In genomic region chr22:38176170-38176741, GRCh38 we compare ENCODE assay signal across 8 cellular contexts. TPM values are rescaled to one million over a fixed set of nuclear protein-coding genes. Genes with fewer than 3 reads are reported as not detected.
DNase-seq lines count a peak whose midpoint lies in the region; ATAC-seq and TF ChIP-seq lines count a peak whose summit lies in the region.

No MANE protein-coding gene starts in this region.

- H3K27ac ChIP-seq in left ventricle myocardium inferior (replicated peaks) = peak overlapping the region; percentile 90

- H3K36me3 ChIP-seq in BE2C (no peaks in the 10 kb centered on the region), left ventricle myocardium inferior (no peaks in the 10 kb centered on the region)

- intact Hi-C loops in left ventricle myocardium inferior (cut with micrococcal nuclease) = no loop called here

- H3K9me3 ChIP-seq in BE2C = no peaks in the 10 kb centered on the region
- H3K9me3 ChIP-seq in left ventricle myocardium inferior (replicated peaks) = no peaks in the 10 kb centered on the region

- CTCF ChIA-PET in activated naive CD4-positive, alpha-beta T cell treated with anti-CD3 and anti-CD28 coated beads, Interleukin-2, amount 10 ng/mL, durations not matched to agents 7 days and 5 days (lab: Charles Lee) = interaction anchor here (1.2 to 1.7 kb wide), 2 partner anchors 25 to 62 kb away, joined by 4 to 5 read pairs; no protein-coding TSS in a partner anchor

- peak; percentile 56 for ATAC-seq in stimulated activated naive CD8-positive, alpha-beta T cell treated with anti-CD3 and anti-CD28 coated beads, Interleukin-15, Interleukin-2, amounts not matched to agents 100 U/mL and 50 U/mL, for 24 hours
- ATAC-seq in HG02973 (IDR thresholded peaks at IDR 0.05; ENCODE audit: unreplicated experiment) = no peak
- ATAC-seq in GM19397 (IDR thresholded peaks at IDR 0.05; ENCODE audit: unreplicated experiment) = no peak

- peak; percentile 55 for DNase-seq in BE2C
- DNase-seq in HT-29 (ENCODE audit: low spot score) = peak; percentile 69
- DNase-seq in activated naive CD4-positive, alpha-beta T cell treated with anti-CD3 and anti-CD28 coated beads, Interleukin-2, amount 10 ng/mL, durations not matched to agents 7 days and 5 days = peak; percentile 57
- peak; percentile 86 for DNase-seq in left ventricle myocardium inferior
- DNase-seq in stimulated activated naive CD8-positive, alpha-beta T cell treated with anti-CD3 and anti-CD28 coated beads, Interleukin-15, Interleukin-2, amounts not matched to agents 100 U/mL and 50 U/mL, for 24 hours = peak; percentile 47
- no peak for DNase-seq in DMS79 treated with DMSO at 0.1 percent for 48 hours (lab: John Stamatoyannopoulos, UW)

- H3K27ac Mint-ChIP-seq in activated naive CD4-positive, alpha-beta T cell treated with anti-CD3 and anti-CD28 coated beads, Interleukin-2, amount 10 ng/mL, durations not matched to agents 7 days and 5 days = peak overlapping the region; percentile 64

- TF ChIP-seq CTCF in BE2C (IDR thresholded peaks at IDR 0.05; ENCODE audit: low read depth, low read length) (no peak), left ventricle myocardium inferior (IDR thresholded peaks at IDR 0.05; ENCODE audit: borderline replicate concordance) (no peak)

- H3K27me3 ChIP-seq in BE2C = no peaks in the 10 kb centered on the region
- H3K27me3 ChIP-seq in left ventricle myocardium inferior (ENCODE audit: low read depth) = no peaks in the 10 kb centered on the region

- H3K4me3 Mint-ChIP-seq in activated naive CD4-positive, alpha-beta T cell treated with anti-CD3 and anti-CD28 coated beads, Interleukin-2, amount 10 ng/mL, durations not matched to agents 7 days and 5 days = no peak overlapping the region

- H3K4me1 ChIP-seq in BE2C = peaks cover 20% of the 10 kb centered on the region
- peaks cover 68% of the 10 kb centered on the region for H3K4me1 ChIP-seq in left ventricle myocardium inferior

- peaks cover 82% of the 10 kb centered on the region for H3K4me1 Mint-ChIP-seq in activated naive CD4-positive, alpha-beta T cell treated with anti-CD3 and anti-CD28 coated beads, Interleukin-2, amount 10 ng/mL, durations not matched to agents 7 days and 5 days

- H3K36me3 Mint-ChIP-seq in activated naive CD4-positive, alpha-beta T cell treated with anti-CD3 and anti-CD28 coated beads, Interleukin-2, amount 10 ng/mL, durations not matched to agents 7 days and 5 days = peaks cover 12% of the 10 kb centered on the region

- H3K9me3 Mint-ChIP-seq in activated naive CD4-positive, alpha-beta T cell treated with anti-CD3 and anti-CD28 coated beads, Interleukin-2, amount 10 ng/mL, durations not matched to agents 7 days and 5 days = no peaks in the 10 kb centered on the region

- H3K4me3 ChIP-seq in BE2C (ENCODE audit: low read depth, low read length) (no peak overlapping the region), left ventricle myocardium inferior (no peak overlapping the region)

- H3K27me3 Mint-ChIP-seq in activated naive CD4-positive, alpha-beta T cell treated with anti-CD3 and anti-CD28 coated beads, Interleukin-2, amount 10 ng/mL, durations not matched to agents 7 days and 5 days = no peaks in the 10 kb centered on the region

RNA-seq across cellular contexts. Expression of gene PLA2G6, which starts 5.4 kb away (rescaled TPM):
- polyA plus RNA-seq in BE2C (2012; ENCODE audit: insufficient read depth, insufficient read length, low read depth) = 23.0 TPM
- total RNA-seq in HT-29 (2014; rRNA removed; shearing (Covaris generic)) = 13.0 and 16.1 TPM in 2 replicates
- 14.1 TPM for total RNA-seq in left ventricle myocardium inferior

RNA-seq across cellular contexts. Expression of gene MAFF, which starts 25.5 kb away (rescaled TPM):
- polyA plus RNA-seq in BE2C (2012; ENCODE audit: insufficient read depth, insufficient read length, low read depth) = 13.4 TPM
- total RNA-seq in HT-29 (2014; rRNA removed; shearing (Covaris generic)) = 78.7 and 91.5 TPM in 2 replicates
- 4.7 TPM for total RNA-seq in left ventricle myocardium inferior

Comparison
In these comparisons a context has a peak if more than half of its experiments do, and no peak if none do; other contexts are left out.
1. RNA of gene MAFF, which starts 25.5 kb away (total RNA-seq): 78.7 to 91.5 TPM in HT-29; 4.7 TPM in left ventricle myocardium inferior (single experiment); every median in the first group is over 10 times any median in the second.